In the genomic region with DNA sequence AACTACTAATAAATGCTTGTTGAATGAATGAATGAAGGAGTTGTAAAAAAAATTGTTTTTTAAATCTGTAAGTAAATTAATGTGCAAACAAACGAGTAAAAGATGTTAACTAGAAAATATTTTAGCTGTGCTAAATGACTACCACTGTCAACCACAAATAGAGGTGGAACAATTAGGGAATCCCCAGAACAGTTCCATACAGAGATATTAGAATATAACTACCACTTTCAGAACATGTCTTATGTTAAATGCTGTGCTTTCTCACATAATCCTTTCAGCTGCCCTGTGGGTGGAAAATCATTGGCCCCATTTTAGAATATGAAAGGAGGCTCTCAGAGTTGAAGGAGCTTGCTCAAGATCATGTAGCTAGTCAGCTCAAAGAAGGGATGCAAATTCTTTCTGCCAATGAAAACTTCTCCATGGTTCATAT, we compare ENCODE assay signal across 13 cellular contexts.
DNase-seq lines count a peak whose midpoint lies in the region; ATAC-seq and TF ChIP-seq lines count a peak whose summit lies in the region.
"Had no signal": no experiment of that assay in that cellular context is flagged by ENCODE, and none has a peak within 500 bp of the region (broad histone marks: within the 10 kb centered on the region; RNA-seq: fewer than 3 reads in every experiment).

No MANE protein-coding gene starts in this region.

- no peak overlapping the region for H3K4me3 ChIP-seq in GM23338
- H3K4me3 ChIP-seq: transverse colon had no signal

- no peaks in the 10 kb centered on the region for H3K9me2 ChIP-seq in GM23338 (ENCODE audit: insufficient read depth)

- H3K79me2 ChIP-seq in GM23338 (replicated peaks; ENCODE audit: insufficient read depth): no peaks in the 10 kb centered on the region

- no peaks in the 10 kb centered on the region for H3K27me3 Mint-ChIP-seq in GM23338 (ENCODE audit: insufficient read depth, low read depth, poor library complexity)
- H3K27me3 Mint-ChIP-seq in stimulated activated naive CD8-positive, alpha-beta T cell treated with anti-CD3 and anti-CD28 coated beads, Interleukin-15, amount 100 ng/mL, for 72 hours: no peaks in the 10 kb centered on the region

- H3F3A ChIP-seq in GM23338 (replicated peaks; ENCODE audit: low read depth): no peaks in the 10 kb centered on the region

- no peaks in the 10 kb centered on the region for H3K9me3 Mint-ChIP-seq in GM23338
- no peaks in the 10 kb centered on the region for H3K9me3 Mint-ChIP-seq in stimulated activated naive CD8-positive, alpha-beta T cell treated with anti-CD3 and anti-CD28 coated beads, Interleukin-15, amount 100 ng/mL, for 72 hours

- peaks cover 9% of the 10 kb centered on the region for H3K4me1 ChIP-seq in GM23338 (ENCODE audit: insufficient read depth)
- H3K4me1 ChIP-seq: transverse colon had no signal

- peak; percentile 15 for DNase-seq in stimulated activated naive CD4-positive, alpha-beta T cell treated with Interleukin-2 at 50 U/mL for 16 hours (lab: John Stamatoyannopoulos, UW)
- no peak for DNase-seq in stimulated activated naive CD4-positive, alpha-beta T cell (lab: John Stamatoyannopoulos, UW)
- DNase-seq in GM23338 (ENCODE audit: low spot score) (no peak), medulla oblongata (ENCODE audit: extremely low spot score) (no peak), NOMO-1 (lab: John Stamatoyannopoulos, UW; ENCODE audit: unreplicated experiment in 2 of 2) (no peak), activated gamma-delta T cell (lab: John Stamatoyannopoulos, UW) (no peak)
- no peak for DNase-seq in stimulated activated naive CD8-positive, alpha-beta T cell treated with anti-CD3 and anti-CD28 coated beads, Interleukin-15, amount 100 ng/mL, for 72 hours
- DNase-seq: activated CD8-positive, alpha-beta memory T cell treated with anti-CD3 and anti-CD28 coated beads for 24 hours; H7; midbrain; NCI-H774; transverse colon had no signal

- H3K27ac Mint-ChIP-seq in GM23338: no peak overlapping the region
- H3K27ac Mint-ChIP-seq in stimulated activated naive CD8-positive, alpha-beta T cell treated with anti-CD3 and anti-CD28 coated beads, Interleukin-15, amount 100 ng/mL, for 72 hours: peak overlapping the region in 1 of 2 donors; percentile 19

- H3K27me3 ChIP-seq in GM23338 (ENCODE audit: insufficient read depth): no peaks in the 10 kb centered on the region
- H3K27me3 ChIP-seq: transverse colon had no signal

- peaks cover 25% of the 10 kb centered on the region for H3K4me1 Mint-ChIP-seq in GM23338
- H3K4me1 Mint-ChIP-seq in stimulated activated naive CD8-positive, alpha-beta T cell treated with anti-CD3 and anti-CD28 coated beads, Interleukin-15, amount 100 ng/mL, for 72 hours: peaks cover 40% of the 10 kb centered on the region

- no peak overlapping the region for H2AFZ ChIP-seq in GM23338

- no peak overlapping the region for H3K27ac ChIP-seq in GM23338 (ENCODE audit: low read depth)
- H3K27ac ChIP-seq: transverse colon had no signal

- H3K36me3 Mint-ChIP-seq in GM23338 (ENCODE audit: low read depth): no peaks in the 10 kb centered on the region

- H3K4me2 ChIP-seq in GM23338: no peak overlapping the region; the same call in 1 of the 2 replicates

- no peak for ATAC-seq in GM23338
- peak; percentile 58 for ATAC-seq in HG03280 (IDR thresholded peaks at IDR 0.05; ENCODE audit: unreplicated experiment)
- ATAC-seq in stimulated activated naive CD8-positive, alpha-beta T cell treated with anti-CD3 and anti-CD28 coated beads, Interleukin-15, amount 100 ng/mL, for 72 hours: peak; percentile 90

- no peak for TF ChIP-seq CTCF in GM23338 (conservative IDR thresholded peaks at IDR 0.05; ENCODE audit: low read depth in 2 of 2)

- no peaks in the 10 kb centered on the region for H3K36me3 ChIP-seq in GM23338 (ENCODE audit: insufficient read depth)
- H3K36me3 ChIP-seq: transverse colon had no signal

- H3K4me3 Mint-ChIP-seq in GM23338: no peak overlapping the region
- peak overlapping the region; percentile 24 to 43 for H3K4me3 Mint-ChIP-seq in stimulated activated naive CD8-positive, alpha-beta T cell treated with anti-CD3 and anti-CD28 coated beads, Interleukin-15, amount 100 ng/mL, for 72 hours

- H4K20me1 ChIP-seq in GM23338 (replicated peaks; ENCODE audit: insufficient read depth): no peaks in the 10 kb centered on the region

TF ChIP-seq in GM23338, 12 proteins besides CTCF, POLR2A, EP300 and RAD21:
- no peak for TF ChIP-seq ZNF331 (CRISPR knock-in tag; IDR thresholded peaks at IDR 0.05; ENCODE audit: low read depth)
- peak; percentile 63; the same call in 1 of the 2 replicates for TF ChIP-seq ZNF462 (CRISPR knock-in tag; IDR thresholded peaks at IDR 0.05)
TF ChIP-seq in GM23338: peak in this region for 1.
